Comparison of ENCODE assay signal across 1 cellular context in the genomic region with DNA sequence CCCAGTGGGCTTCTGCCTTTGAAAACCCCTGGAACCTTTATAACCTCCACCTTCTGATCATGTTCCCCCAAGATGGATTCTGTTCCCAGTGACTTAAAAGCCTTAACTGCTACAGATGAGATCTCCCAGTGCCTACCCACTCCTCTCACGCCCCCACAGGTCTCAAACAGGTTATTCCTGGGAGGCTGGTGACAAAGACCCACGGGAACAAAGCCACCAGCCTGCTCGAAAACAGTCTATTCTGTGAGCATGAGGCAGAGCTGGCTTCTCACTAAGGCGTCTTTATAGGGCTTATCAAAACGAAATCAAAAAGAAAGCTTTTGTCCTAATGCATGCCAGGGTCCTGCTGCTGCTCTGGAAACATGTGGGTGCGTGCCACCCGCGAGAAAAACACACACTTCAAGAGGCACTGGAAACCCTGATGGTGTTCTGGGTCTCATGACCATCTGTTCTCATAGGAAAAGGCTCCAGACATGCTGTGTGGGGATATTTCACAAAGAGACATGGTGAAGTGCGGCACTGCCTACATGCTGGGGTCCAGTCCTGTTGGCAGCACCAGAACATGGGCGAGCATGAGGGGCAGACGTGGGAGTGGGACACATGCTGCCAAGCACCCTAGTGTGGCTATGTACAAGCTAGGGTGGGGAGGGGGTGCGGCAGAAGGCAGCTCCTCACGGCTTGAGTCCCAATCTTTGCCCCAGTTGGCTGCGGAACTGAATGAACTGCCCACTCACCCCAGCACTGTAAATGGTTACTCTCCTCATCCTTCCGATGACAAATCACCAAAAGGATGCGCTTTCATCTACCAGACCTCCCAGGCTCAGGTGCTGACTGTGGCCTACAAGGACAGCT.
TF ChIP-seq lines count a peak whose summit lies in the region.

No MANE protein-coding gene starts in this region.

TF ChIP-seq in HepG2, 621 proteins besides CTCF, POLR2A, EP300 and RAD21 (continued from another document):
- TF ChIP-seq, protein P1, sequence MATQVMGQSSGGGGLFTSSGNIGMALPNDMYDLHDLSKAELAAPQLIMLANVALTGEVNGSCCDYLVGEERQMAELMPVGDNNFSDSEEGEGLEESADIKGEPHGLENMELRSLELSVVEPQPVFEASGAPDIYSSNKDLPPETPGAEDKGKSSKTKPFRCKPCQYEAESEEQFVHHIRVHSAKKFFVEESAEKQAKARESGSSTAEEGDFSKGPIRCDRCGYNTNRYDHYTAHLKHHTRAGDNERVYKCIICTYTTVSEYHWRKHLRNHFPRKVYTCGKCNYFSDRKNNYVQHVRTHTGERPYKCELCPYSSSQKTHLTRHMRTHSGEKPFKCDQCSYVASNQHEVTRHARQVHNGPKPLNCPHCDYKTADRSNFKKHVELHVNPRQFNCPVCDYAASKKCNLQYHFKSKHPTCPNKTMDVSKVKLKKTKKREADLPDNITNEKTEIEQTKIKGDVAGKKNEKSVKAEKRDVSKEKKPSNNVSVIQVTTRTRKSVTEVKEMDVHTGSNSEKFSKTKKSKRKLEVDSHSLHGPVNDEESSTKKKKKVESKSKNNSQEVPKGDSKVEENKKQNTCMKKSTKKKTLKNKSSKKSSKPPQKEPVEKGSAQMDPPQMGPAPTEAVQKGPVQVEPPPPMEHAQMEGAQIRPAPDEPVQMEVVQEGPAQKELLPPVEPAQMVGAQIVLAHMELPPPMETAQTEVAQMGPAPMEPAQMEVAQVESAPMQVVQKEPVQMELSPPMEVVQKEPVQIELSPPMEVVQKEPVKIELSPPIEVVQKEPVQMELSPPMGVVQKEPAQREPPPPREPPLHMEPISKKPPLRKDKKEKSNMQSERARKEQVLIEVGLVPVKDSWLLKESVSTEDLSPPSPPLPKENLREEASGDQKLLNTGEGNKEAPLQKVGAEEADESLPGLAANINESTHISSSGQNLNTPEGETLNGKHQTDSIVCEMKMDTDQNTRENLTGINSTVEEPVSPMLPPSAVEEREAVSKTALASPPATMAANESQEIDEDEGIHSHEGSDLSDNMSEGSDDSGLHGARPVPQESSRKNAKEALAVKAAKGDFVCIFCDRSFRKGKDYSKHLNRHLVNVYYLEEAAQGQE (IDR thresholded peaks at IDR 0.05; ENCODE audit: borderline replicate concordance in 1 of 2, low read depth in 1 of 2, low read length in 2 of 2) = no peak
- TF ChIP-seq BCL6 (CRISPR knock-in tag; IDR thresholded peaks at IDR 0.05) (no peak), FOXA1 (IDR thresholded peaks at IDR 0.05) (no peak), FOXA1 (CRISPR knock-in tag; IDR thresholded peaks at IDR 0.05) (0 out of 2 replicates have a peak, but pooled peaks have one; percentile 6), ZNF891 (CRISPR knock-in tag; IDR thresholded peaks at IDR 0.05) (0 out of 2 replicates have a peak, but pooled peaks have one; percentile 41)
